11 cellular contexts compared by ENCODE assay signal in genomic region chr3:108127301-108127988, GRCh38. TPM values are rescaled to one million over a fixed set of nuclear protein-coding genes. Genes with fewer than 3 reads are reported as not detected.
DNase-seq lines count a peak whose midpoint lies in the region; ATAC-seq and TF ChIP-seq lines count a peak whose summit lies in the region.
"Had no signal": no experiment of that assay in that cellular context is flagged by ENCODE, and none has a peak within 500 bp of the region (broad histone marks: within the 10 kb centered on the region; RNA-seq: fewer than 3 reads in every experiment).

No MANE protein-coding gene starts in this region.

- H3K27me3 Mint-ChIP-seq in CD14-positive monocyte (ENCODE audit: low read depth in 3 of 3) (peaks cover 0 to 11% (median 0%) of the 10 kb centered on the region in 3 donors), natural killer cell (ENCODE audit: low read depth in 2 of 2) (no peaks in the 10 kb centered on the region)
- H3K27me3 Mint-ChIP-seq in activated T-helper 2 cell treated with anti-CD3 and anti-CD28 coated beads, Interferon-gamma antibody, Interleukin-2, Interleukin-4, amounts not matched to agents 10 μg/mL and 5 μg/mL and 100 μg/mL, durations not matched to agents 14 hours and 24 hours and 36 hours (ENCODE audit: low read depth), result no peaks in the 10 kb centered on the region

- TF ChIP-seq CTCF in CD14-positive monocyte (IDR thresholded peaks at IDR 0.05) (no peak), natural killer cell (IDR thresholded peaks at IDR 0.05) (no peak), psoas muscle (IDR thresholded peaks at IDR 0.05) (no peak)

- ATAC-seq in natural killer cell (peak; percentile 52 to 74 (median 73)), psoas muscle (no peak), HG03565 (IDR thresholded peaks at IDR 0.05; ENCODE audit: unreplicated experiment) (no peak)

- H3K36me3 ChIP-seq in psoas muscle (ENCODE audit: insufficient read depth in 1 of 2, low read depth in 1 of 2), result no peaks in the 10 kb centered on the region

- H3K27me3 ChIP-seq in psoas muscle (ENCODE audit: insufficient read depth in 3 of 3, low read length in 2 of 3), result peaks cover 0 to 2% (median 0%) of the 10 kb centered on the region in 3 donors

- no peak overlapping the region for H3K4me3 ChIP-seq in psoas muscle

- H3K9me3 ChIP-seq in psoas muscle, result no peaks in the 10 kb centered on the region

- 79 to 81% (median 80%) methylated on average over 9 of the region's 9 CpGs for WGBS in psoas muscle, 3 donors

- no peak overlapping the region for H3K27ac ChIP-seq in psoas muscle
- H3K27ac ChIP-seq: C4-2B had no signal

- H3K4me1 Mint-ChIP-seq in CD14-positive monocyte, result peaks cover 65% of the 10 kb centered on the region
- H3K4me1 Mint-ChIP-seq in activated T-helper 2 cell treated with anti-CD3 and anti-CD28 coated beads, Interferon-gamma antibody, Interleukin-2, Interleukin-4, amounts not matched to agents 10 μg/mL and 5 μg/mL and 100 μg/mL, durations not matched to agents 14 hours and 24 hours and 36 hours (ENCODE audit: low read depth), result peaks cover 75% of the 10 kb centered on the region
- peaks cover 58 to 62% of the 10 kb centered on the region in 2 donors for H3K4me1 Mint-ChIP-seq in natural killer cell

- H3K4me3 Mint-ChIP-seq in CD14-positive monocyte, result peak overlapping the region in 1 of 2 donors; percentile 52
- peak overlapping the region; percentile 91 for H3K4me3 Mint-ChIP-seq in activated T-helper 2 cell treated with anti-CD3 and anti-CD28 coated beads, Interferon-gamma antibody, Interleukin-2, Interleukin-4, amounts not matched to agents 10 μg/mL and 5 μg/mL and 100 μg/mL, durations not matched to agents 14 hours and 24 hours and 36 hours (ENCODE audit: low read depth)
- peak overlapping the region; percentile 88 for H3K4me3 Mint-ChIP-seq in natural killer cell

- H3K4me1 ChIP-seq in psoas muscle, result peaks cover 28% of the 10 kb centered on the region

- no peak for DNase-seq in CD14-positive monocyte (ENCODE audit: low spot score)
- DNase-seq in NCI-H774 (lab: John Stamatoyannopoulos, UW), result peak; percentile 7
- DNase-seq in activated T-helper 2 cell treated with anti-CD3 and anti-CD28 coated beads, Interferon-gamma antibody, Interleukin-2, Interleukin-4, amounts not matched to agents 10 μg/mL and 5 μg/mL and 100 μg/mL, durations not matched to agents 14 hours and 24 hours and 36 hours (ENCODE audit: low spot score), result peak; percentile 63
- peak; percentile 47 for DNase-seq in natural killer cell
- DNase-seq in psoas muscle, result no peak
- no peak for DNase-seq in NCI-H446 (lab: John Stamatoyannopoulos, UW)
- DNase-seq in hypothalamus (lab: John Stamatoyannopoulos, UW), result no peak
- DNase-seq: foreskin fibroblast, SHP77 treated with DMSO at 0.1 percent for 48 hours had no signal

- H3K9me3 Mint-ChIP-seq in CD14-positive monocyte, result peaks cover 0 to 2% (median 0%) of the 10 kb centered on the region in 7 donors
- peaks cover 11% of the 10 kb centered on the region for H3K9me3 Mint-ChIP-seq in activated T-helper 2 cell treated with anti-CD3 and anti-CD28 coated beads, Interferon-gamma antibody, Interleukin-2, Interleukin-4, amounts not matched to agents 10 μg/mL and 5 μg/mL and 100 μg/mL, durations not matched to agents 14 hours and 24 hours and 36 hours
- H3K9me3 Mint-ChIP-seq in natural killer cell, result peaks cover 2 to 4% of the 10 kb centered on the region in 2 donors

- H3K36me3 Mint-ChIP-seq in CD14-positive monocyte (no peaks in the 10 kb centered on the region), natural killer cell (peaks cover 8% of the 10 kb centered on the region)
- peaks cover 64% of the 10 kb centered on the region for H3K36me3 Mint-ChIP-seq in activated T-helper 2 cell treated with anti-CD3 and anti-CD28 coated beads, Interferon-gamma antibody, Interleukin-2, Interleukin-4, amounts not matched to agents 10 μg/mL and 5 μg/mL and 100 μg/mL, durations not matched to agents 14 hours and 24 hours and 36 hours (ENCODE audit: low read depth)

- H3K27ac Mint-ChIP-seq in CD14-positive monocyte (peak overlapping the region in 6 of 7 donors; percentile 5 to 79 (median 41)), natural killer cell (peak overlapping the region; percentile 87 to 93)
- peak overlapping the region; percentile 94 for H3K27ac Mint-ChIP-seq in activated T-helper 2 cell treated with anti-CD3 and anti-CD28 coated beads, Interferon-gamma antibody, Interleukin-2, Interleukin-4, amounts not matched to agents 10 μg/mL and 5 μg/mL and 100 μg/mL, durations not matched to agents 14 hours and 24 hours and 36 hours

- intact Hi-C loops in CD14-positive monocyte (cut with micrococcal nuclease), result no loop called here
- intact Hi-C loops in activated T-helper 2 cell treated with anti-CD3 and anti-CD28 coated beads, Interferon-gamma antibody, Interleukin-2, Interleukin-4, amounts not matched to agents 10 μg/mL and 5 μg/mL and 100 μg/mL, durations not matched to agents 14 hours and 24 hours and 36 hours (cut with micrococcal nuclease), result loop anchor here (5.0 kb wide), 1 partner anchor 460 kb away; the partner anchor contains the start of genes CIP2A and DZIP3
- intact Hi-C loops in natural killer cell (cut with micrococcal nuclease), result loop anchor here (2.0 to 10.0 kb wide), 3 partner anchors 53 to 603 kb away; partner anchors contain the start of genes BBX and IFT57
- intact Hi-C loops in psoas muscle (cut with DNase I), result no loop called here

RNA-seq across cellular contexts. Expression of gene CD47, which starts 36.6 kb away (rescaled TPM):
- polyA plus RNA-seq in CD14-positive monocyte, result 100 to 1,000 TPM; 173 to 203 TPM
- 145 and 146 TPM in 2 replicates for total RNA-seq in activated T-helper 2 cell treated with anti-CD3 and anti-CD28 coated beads, Interferon-gamma antibody, Interleukin-2, Interleukin-4, amounts not matched to agents 10 μg/mL and 5 μg/mL and 100 μg/mL, durations not matched to agents 14 hours and 24 hours and 36 hours
- total RNA-seq in natural killer cell, result 100 to 1,000 TPM; 226 to 236 (median 233) TPM
- total RNA-seq in psoas muscle, result 10 to 100 TPM; 12.9 to 26.5 (median 17.5) TPM
- polyA plus RNA-seq in psoas muscle, result 10 to 100 TPM; 12.2 to 53.1 (median 14.7) TPM

Comparison
In these comparisons a context has a peak if more than half of its experiments do, and no peak if none do; other contexts are left out.
1. DNase-seq: peak in NCI-H774 (single experiment), activated T-helper 2 cell treated with anti-CD3 and anti-CD28 coated beads, Interferon-gamma antibody, Interleukin-2, Interleukin-4, amounts not matched to agents 10 μg/mL and 5 μg/mL and 100 μg/mL, durations not matched to agents 14 hours and 24 hours and 36 hours (single experiment) and natural killer cell (single experiment); none in CD14-positive monocyte (single experiment), psoas muscle (0 of 2), NCI-H446 (0 of 2) and hypothalamus (0 of 51).
2. H3K27ac Mint-ChIP-seq: peak in every context shown above with its lines; median percentile 94 in activated T-helper 2 cell treated with anti-CD3 and anti-CD28 coated beads, Interferon-gamma antibody, Interleukin-2, Interleukin-4, amounts not matched to agents 10 μg/mL and 5 μg/mL and 100 μg/mL, durations not matched to agents 14 hours and 24 hours and 36 hours; 90 in natural killer cell; 41 in CD14-positive monocyte.
3. ATAC-seq: peak in natural killer cell (3 of 3); none in psoas muscle (0 of 4) and HG03565 (single experiment).
4. intact Hi-C loops: an anchor here in activated T-helper 2 cell treated with anti-CD3 and anti-CD28 coated beads, Interferon-gamma antibody, Interleukin-2, Interleukin-4, amounts not matched to agents 10 μg/mL and 5 μg/mL and 100 μg/mL, durations not matched to agents 14 hours and 24 hours and 36 hours (5.0 kb wide) and natural killer cell (2.0 to 10.0 kb wide); none called in CD14-positive monocyte and psoas muscle.